In the genomic region with DNA sequence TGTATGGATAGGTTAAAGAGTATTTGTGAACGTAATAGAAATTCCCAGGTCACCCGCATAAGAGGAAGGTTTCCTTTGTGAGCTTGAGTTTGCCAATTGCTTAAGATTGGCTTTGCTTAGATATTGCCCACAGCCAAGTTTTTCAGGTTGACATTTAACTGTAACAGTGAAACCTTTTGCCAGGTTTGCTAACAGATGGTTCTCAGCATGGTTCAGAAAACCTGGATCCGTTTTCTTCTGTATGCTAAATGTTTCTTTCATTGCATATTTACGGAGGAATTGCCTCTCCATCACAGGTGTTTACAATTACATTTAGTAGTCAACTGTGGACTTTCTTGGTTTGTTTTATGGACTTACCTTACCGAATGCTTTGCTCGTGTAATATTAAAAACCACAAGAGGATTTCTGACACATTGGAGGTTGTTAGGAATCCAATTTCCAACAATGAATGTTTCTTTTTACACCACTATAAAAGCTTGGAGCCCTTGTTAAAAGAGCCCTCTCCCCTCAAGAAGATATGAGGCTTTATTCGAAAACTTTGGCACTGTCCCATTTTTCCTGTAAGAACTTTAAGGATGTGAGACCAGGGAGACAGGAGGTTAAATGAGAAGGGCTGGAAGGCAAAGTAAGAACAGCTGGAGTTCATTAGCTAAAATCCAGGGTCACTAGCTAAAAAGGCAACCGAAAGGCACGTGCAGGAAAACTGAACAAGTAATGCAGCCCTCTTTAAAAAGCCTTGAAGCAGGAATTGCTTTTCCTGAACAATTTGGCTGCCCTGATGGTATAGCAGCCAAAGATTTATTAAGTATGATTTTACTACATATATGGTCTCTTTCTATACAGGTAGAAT, we compare ENCODE assay signal across 23 cellular contexts. TPM values are rescaled to one million over a fixed set of nuclear protein-coding genes. Genes with fewer than 3 reads are reported as not detected.
DNase-seq lines count a peak whose midpoint lies in the region; TF ChIP-seq lines count a peak whose summit lies in the region.
"Had no signal": no experiment of that assay in that cellular context is flagged by ENCODE, and none has a peak within 500 bp of the region (broad histone marks: within the 10 kb centered on the region; RNA-seq: fewer than 3 reads in every experiment).

No MANE protein-coding gene starts in this region.

- H3K36me3 ChIP-seq in HEK293 (ENCODE audit: control insufficient read depth in 2 of 2, insufficient read depth in 1 of 2, low read length in 2 of 2): no peaks in the 10 kb centered on the region
- H3K36me3 ChIP-seq in smooth muscle cell (ENCODE audit: low read depth): no peaks in the 10 kb centered on the region

- no peaks in the 10 kb centered on the region for H3K4me1 Mint-ChIP-seq in endothelial cell (ENCODE audit: unreplicated experiment)
- H3K4me1 Mint-ChIP-seq: activated naive CD4-positive, alpha-beta T cell treated with anti-CD3 and anti-CD28 coated beads, Interleukin-2, amount 10 ng/mL, durations not matched to agents 7 days and 5 days; stimulated activated naive B cell treated with anti-CD40 and anti-IgM and Interleukin-4, amounts not matched to agents 10 μg/mL and 1 μg/mL and 100 μg/mL, for 72 hours had no signal

- H3K27ac ChIP-seq in HEK293 (ENCODE audit: extremely low read depth, low read depth, low read length) (no peak overlapping the region), smooth muscle cell (ENCODE audit: low read depth) (no peak overlapping the region)

- H3K4me2 ChIP-seq in smooth muscle cell: no peak overlapping the region

- DNase-seq in NCI-H2171 treated with DMSO at 0.1 percent for 48 hours (lab: John Stamatoyannopoulos, UW) (peak; percentile 97), fibroblast of mammary gland (ENCODE audit: low read depth) (peak; percentile 68), smooth muscle cell (lab: John Stamatoyannopoulos, UW; ENCODE audit: unreplicated experiment) (no peak), endothelial cell (ENCODE audit: low spot score) (no peak), NCI-H774 (lab: John Stamatoyannopoulos, UW) (no peak), NCI-H226 (no peak)
- DNase-seq: activated CD4-positive, alpha-beta T cell treated with anti-CD3 and anti-CD28 coated beads for 4 hours; activated naive CD4-positive, alpha-beta T cell treated with anti-CD3 and anti-CD28 coated beads, Interleukin-2, amount 10 ng/mL, durations not matched to agents 7 days and 5 days; activated T-cell treated with anti-CD3 and anti-CD28 coated beads, Interleukin-2, amount 50 U/mL, for 72 hours; AML-193; aorta; DMS79; kidney glomerular epithelial cell; mammary epithelial cell; NCI-H2081 treated with DMSO at 0.1 percent for 48 hours; nucleus accumbens; PC-3; SIG-M5; stimulated activated CD4-positive, alpha-beta T cell treated with anti-CD3 and anti-CD28 coated beads, Interleukin-2, amount 100 ng/mL, for 48 hours; stimulated activated naive B cell treated with anti-CD40 and anti-IgM and Interleukin-4, amounts not matched to agents 10 μg/mL and 1 μg/mL and 100 μg/mL, for 72 hours; T-helper 1 cell had no signal

- H3K27me3 ChIP-seq in smooth muscle cell (ENCODE audit: low read depth): no peaks in the 10 kb centered on the region

- H3K4me3 Mint-ChIP-seq in endothelial cell (ENCODE audit: unreplicated experiment): no peak overlapping the region
- H3K4me3 Mint-ChIP-seq: activated naive CD4-positive, alpha-beta T cell treated with anti-CD3 and anti-CD28 coated beads, Interleukin-2, amount 10 ng/mL, durations not matched to agents 7 days and 5 days; activated T-cell treated with anti-CD3 and anti-CD28 coated beads, Interleukin-2, amount 50 U/mL, for 72 hours; stimulated activated naive B cell treated with anti-CD40 and anti-IgM and Interleukin-4, amounts not matched to agents 10 μg/mL and 1 μg/mL and 100 μg/mL, for 72 hours had no signal

- CTCF ChIA-PET in HEK293 (lab: Yijun Ruan, JAX): no interaction called here

- WGBS in smooth muscle cell (ENCODE audit: low lambda C conversion rate): 72% methylated on average over 9 of the region's 9 CpGs

- no peaks in the 10 kb centered on the region for H3K79me2 ChIP-seq in smooth muscle cell (ENCODE audit: low read depth)

- H4K20me1 ChIP-seq in smooth muscle cell (ENCODE audit: low read depth): no peaks in the 10 kb centered on the region

- no peaks in the 10 kb centered on the region for H3K36me3 Mint-ChIP-seq in endothelial cell (ENCODE audit: low read depth, unreplicated experiment)
- H3K36me3 Mint-ChIP-seq: activated naive CD4-positive, alpha-beta T cell treated with anti-CD3 and anti-CD28 coated beads, Interleukin-2, amount 10 ng/mL, durations not matched to agents 7 days and 5 days; stimulated activated naive B cell treated with anti-CD40 and anti-IgM and Interleukin-4, amounts not matched to agents 10 μg/mL and 1 μg/mL and 100 μg/mL, for 72 hours had no signal

- no peak overlapping the region for H3K9ac ChIP-seq in smooth muscle cell (ENCODE audit: low read depth)

- TF ChIP-seq CTCF in HEK293 (tag by site-specific recombination; IDR thresholded peaks at IDR 0.05) (no peak), fibroblast of mammary gland (conservative IDR thresholded peaks at IDR 0.05; ENCODE audit: control insufficient read depth, insufficient read depth, low read depth, low read length) (no peak), smooth muscle cell (IDR thresholded peaks at IDR 0.05; ENCODE audit: borderline replicate concordance, insufficient read depth, poor library complexity, severe bottlenecking) (no peak), endothelial cell (IDR thresholded peaks at IDR 0.05; ENCODE audit: unreplicated experiment) (no peak)

- peak overlapping the region; percentile 15 for H2AFZ ChIP-seq in smooth muscle cell (ENCODE audit: low read depth)

- POLR2A ChIA-PET in HEK293 (lab: Yijun Ruan, JAX): no interaction called here

- H3K4me3 ChIP-seq in HEK293 (ENCODE audit: low read depth, low read length) (no peak overlapping the region), fibroblast of mammary gland (ENCODE audit: control insufficient read depth, low read depth, low read length) (no peak overlapping the region), smooth muscle cell (no peak overlapping the region)
- H3K4me3 ChIP-seq: dorsolateral prefrontal cortex had no signal

- H3K4me1 ChIP-seq in HEK293 (ENCODE audit: control insufficient read depth, insufficient read depth, low read length) (peaks cover 9% of the 10 kb centered on the region), smooth muscle cell (ENCODE audit: low read depth) (peaks cover 5% of the 10 kb centered on the region)

- no peaks in the 10 kb centered on the region for H3F3A ChIP-seq in smooth muscle cell (ENCODE audit: low read depth)

- H3K9me3 Mint-ChIP-seq in endothelial cell (ENCODE audit: unreplicated experiment): no peaks in the 10 kb centered on the region
- H3K9me3 Mint-ChIP-seq: activated naive CD4-positive, alpha-beta T cell treated with anti-CD3 and anti-CD28 coated beads, Interleukin-2, amount 10 ng/mL, durations not matched to agents 7 days and 5 days; activated T-cell treated with anti-CD3 and anti-CD28 coated beads, Interleukin-2, amount 50 U/mL, for 72 hours; stimulated activated naive B cell treated with anti-CD40 and anti-IgM and Interleukin-4, amounts not matched to agents 10 μg/mL and 1 μg/mL and 100 μg/mL, for 72 hours had no signal

- peaks cover 1% of the 10 kb centered on the region for H3K27me3 Mint-ChIP-seq in endothelial cell (ENCODE audit: unreplicated experiment)

- H3K9me3 ChIP-seq in HEK293 (ENCODE audit: control insufficient read depth, insufficient read depth, low read depth, low read length): no peaks in the 10 kb centered on the region
- no peaks in the 10 kb centered on the region for H3K9me3 ChIP-seq in smooth muscle cell (replicated peaks; ENCODE audit: low read depth)

- H3K27ac Mint-ChIP-seq in endothelial cell (ENCODE audit: unreplicated experiment): no peak overlapping the region
- H3K27ac Mint-ChIP-seq: activated naive CD4-positive, alpha-beta T cell treated with anti-CD3 and anti-CD28 coated beads, Interleukin-2, amount 10 ng/mL, durations not matched to agents 7 days and 5 days; activated T-cell treated with anti-CD3 and anti-CD28 coated beads, Interleukin-2, amount 50 U/mL, for 72 hours; stimulated activated naive B cell treated with anti-CD40 and anti-IgM and Interleukin-4, amounts not matched to agents 10 μg/mL and 1 μg/mL and 100 μg/mL, for 72 hours had no signal

TF ChIP-seq in HEK293, 187 proteins besides CTCF, POLR2A, EP300 and RAD21 (continues in another document):
- TF ChIP-seq ZNF626 (tag by site-specific recombination; IDR thresholded peaks at IDR 0.05) (no peak), ZNF24 (tag by site-specific recombination; IDR thresholded peaks at IDR 0.05) (no peak), WT1 (tag by site-specific recombination; IDR thresholded peaks at IDR 0.05) (0 out of 2 replicates have a peak, but pooled peaks have one; percentile 67)
- TF ChIP-seq, protein P1, sequence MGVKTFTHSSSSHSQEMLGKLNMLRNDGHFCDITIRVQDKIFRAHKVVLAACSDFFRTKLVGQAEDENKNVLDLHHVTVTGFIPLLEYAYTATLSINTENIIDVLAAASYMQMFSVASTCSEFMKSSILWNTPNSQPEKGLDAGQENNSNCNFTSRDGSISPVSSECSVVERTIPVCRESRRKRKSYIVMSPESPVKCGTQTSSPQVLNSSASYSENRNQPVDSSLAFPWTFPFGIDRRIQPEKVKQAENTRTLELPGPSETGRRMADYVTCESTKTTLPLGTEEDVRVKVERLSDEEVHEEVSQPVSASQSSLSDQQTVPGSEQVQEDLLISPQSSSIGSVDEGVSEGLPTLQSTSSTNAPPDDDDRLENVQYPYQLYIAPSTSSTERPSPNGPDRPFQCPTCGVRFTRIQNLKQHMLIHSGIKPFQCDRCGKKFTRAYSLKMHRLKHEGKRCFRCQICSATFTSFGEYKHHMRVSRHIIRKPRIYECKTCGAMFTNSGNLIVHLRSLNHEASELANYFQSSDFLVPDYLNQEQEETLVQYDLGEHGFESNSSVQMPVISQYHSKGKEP (tag by site-specific recombination; IDR thresholded peaks at IDR 0.05): peak; percentile 48; the same call in 1 of the 2 replicates

RNA-seq across cellular contexts. Expression of a gene that starts 7.9 kb away (rescaled TPM):
- 0.40 and 2.2 TPM in 2 replicates for total RNA-seq in smooth muscle cell
- 0.93 and 1.8 TPM in 2 replicates for polyA plus RNA-seq in smooth muscle cell
- total RNA-seq in endothelial cell (ENCODE audit: unreplicated experiment): not detected
- total RNA-seq: activated T-cell treated with anti-CD3 and anti-CD28 coated beads, Interleukin-2, amount 50 U/mL, for 72 hours had no signal

RNA-seq across cellular contexts. Expression of a gene that starts 33.5 kb away (rescaled TPM):
- total RNA-seq in smooth muscle cell: 22.7 and 24.4 TPM in 2 replicates
- polyA plus RNA-seq in smooth muscle cell: 9.5 and 11.0 TPM in 2 replicates
- 43.1 TPM for total RNA-seq in endothelial cell (ENCODE audit: unreplicated experiment)

Comparison
In these comparisons a context has a peak if more than half of its experiments do, and no peak if none do; other contexts are left out.
1. DNase-seq: peak in NCI-H2171 treated with DMSO at 0.1 percent for 48 hours (single experiment) and fibroblast of mammary gland (single experiment); none in smooth muscle cell (single experiment), endothelial cell (single experiment), NCI-H774 (single experiment) and NCI-H226 (single experiment).